Comparison of ENCODE assay signal across 2 cellular contexts in the genomic region with DNA sequence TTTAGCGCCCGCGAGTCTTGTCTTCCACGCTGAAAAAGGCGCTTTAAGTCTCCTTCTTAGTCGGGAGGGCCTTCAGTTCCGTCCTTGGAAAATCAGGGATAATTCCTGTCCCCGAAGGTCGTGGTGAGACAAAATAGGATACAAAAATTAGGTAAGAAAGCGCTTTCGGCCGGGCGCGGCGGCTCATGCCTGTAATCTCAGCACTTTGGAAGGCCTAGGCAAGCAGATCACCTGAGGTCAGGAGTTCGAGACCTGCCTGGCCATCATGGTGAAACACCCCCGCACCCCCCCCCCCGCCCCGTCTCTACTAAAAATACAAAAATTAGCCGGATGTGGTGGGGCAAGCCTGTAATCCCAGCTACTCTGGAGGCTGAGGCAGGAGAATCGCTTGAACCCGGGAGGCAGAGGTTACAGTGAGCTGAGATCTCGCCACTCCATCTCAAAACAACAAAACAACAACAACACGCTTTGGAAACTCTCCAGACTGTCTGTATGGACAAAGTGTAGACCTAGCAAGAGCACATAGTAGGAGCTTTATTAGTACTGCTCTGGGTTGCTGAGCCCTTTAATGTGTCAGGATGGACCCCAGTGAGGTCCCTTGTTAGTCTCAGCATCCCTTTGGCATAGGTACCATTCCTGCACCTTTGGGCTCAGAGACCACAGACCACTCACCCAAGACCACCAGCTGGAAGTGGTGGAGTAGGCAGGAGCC.
TF ChIP-seq lines count a peak whose summit lies in the region.

No MANE protein-coding gene starts in this region.

TF ChIP-seq in SK-N-SH, 30 proteins besides CTCF, POLR2A, EP300 and RAD21 (continued from another document):
- TF ChIP-seq, protein P1, sequence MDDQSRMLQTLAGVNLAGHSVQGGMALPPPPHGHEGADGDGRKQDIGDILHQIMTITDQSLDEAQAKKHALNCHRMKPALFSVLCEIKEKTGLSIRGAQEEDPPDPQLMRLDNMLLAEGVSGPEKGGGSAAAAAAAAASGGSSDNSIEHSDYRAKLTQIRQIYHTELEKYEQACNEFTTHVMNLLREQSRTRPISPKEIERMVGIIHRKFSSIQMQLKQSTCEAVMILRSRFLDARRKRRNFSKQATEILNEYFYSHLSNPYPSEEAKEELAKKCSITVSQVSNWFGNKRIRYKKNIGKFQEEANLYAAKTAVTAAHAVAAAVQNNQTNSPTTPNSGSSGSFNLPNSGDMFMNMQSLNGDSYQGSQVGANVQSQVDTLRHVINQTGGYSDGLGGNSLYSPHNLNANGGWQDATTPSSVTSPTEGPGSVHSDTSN (IDR thresholded peaks at IDR 0.05), result no peak

TF ChIP-seq in SK-N-SH treated with all-trans-retinoic acid at 6 μM for 48 hours, 23 proteins besides CTCF, POLR2A, EP300 and RAD21 (continued from another document):
- TF ChIP-seq, protein P2, sequence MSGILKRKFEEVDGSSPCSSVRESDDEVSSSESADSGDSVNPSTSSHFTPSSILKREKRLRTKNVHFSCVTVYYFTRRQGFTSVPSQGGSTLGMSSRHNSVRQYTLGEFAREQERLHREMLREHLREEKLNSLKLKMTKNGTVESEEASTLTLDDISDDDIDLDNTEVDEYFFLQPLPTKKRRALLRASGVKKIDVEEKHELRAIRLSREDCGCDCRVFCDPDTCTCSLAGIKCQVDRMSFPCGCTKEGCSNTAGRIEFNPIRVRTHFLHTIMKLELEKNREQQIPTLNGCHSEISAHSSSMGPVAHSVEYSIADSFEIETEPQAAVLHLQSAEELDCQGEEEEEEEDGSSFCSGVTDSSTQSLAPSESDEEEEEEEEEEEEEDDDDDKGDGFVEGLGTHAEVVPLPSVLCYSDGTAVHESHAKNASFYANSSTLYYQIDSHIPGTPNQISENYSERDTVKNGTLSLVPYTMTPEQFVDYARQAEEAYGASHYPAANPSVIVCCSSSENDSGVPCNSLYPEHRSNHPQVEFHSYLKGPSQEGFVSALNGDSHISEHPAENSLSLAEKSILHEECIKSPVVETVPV (CRISPR knock-in tag; IDR thresholded peaks at IDR 0.05), result no peak
- no peak for TF ChIP-seq CSDC2 (CRISPR knock-in tag; IDR thresholded peaks at IDR 0.05)
- TF ChIP-seq, protein P3, sequence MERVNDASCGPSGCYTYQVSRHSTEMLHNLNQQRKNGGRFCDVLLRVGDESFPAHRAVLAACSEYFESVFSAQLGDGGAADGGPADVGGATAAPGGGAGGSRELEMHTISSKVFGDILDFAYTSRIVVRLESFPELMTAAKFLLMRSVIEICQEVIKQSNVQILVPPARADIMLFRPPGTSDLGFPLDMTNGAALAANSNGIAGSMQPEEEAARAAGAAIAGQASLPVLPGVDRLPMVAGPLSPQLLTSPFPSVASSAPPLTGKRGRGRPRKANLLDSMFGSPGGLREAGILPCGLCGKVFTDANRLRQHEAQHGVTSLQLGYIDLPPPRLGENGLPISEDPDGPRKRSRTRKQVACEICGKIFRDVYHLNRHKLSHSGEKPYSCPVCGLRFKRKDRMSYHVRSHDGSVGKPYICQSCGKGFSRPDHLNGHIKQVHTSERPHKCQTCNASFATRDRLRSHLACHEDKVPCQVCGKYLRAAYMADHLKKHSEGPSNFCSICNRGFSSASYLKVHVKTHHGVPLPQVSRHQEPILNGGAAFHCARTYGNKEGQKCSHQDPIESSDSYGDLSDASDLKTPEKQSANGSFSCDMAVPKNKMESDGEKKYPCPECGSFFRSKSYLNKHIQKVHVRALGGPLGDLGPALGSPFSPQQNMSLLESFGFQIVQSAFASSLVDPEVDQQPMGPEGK (CRISPR knock-in tag; IDR thresholded peaks at IDR 0.05; ENCODE audit: borderline replicate concordance), result no peak
- no peak for TF ChIP-seq ZNF70 (CRISPR knock-in tag; IDR thresholded peaks at IDR 0.05)
- no peak for TF ChIP-seq ZNF8 (CRISPR knock-in tag; IDR thresholded peaks at IDR 0.05)
- TF ChIP-seq ZC3H10 (CRISPR knock-in tag; IDR thresholded peaks at IDR 0.05), result no peak
- no peak for TF ChIP-seq GLIS3 (CRISPR knock-in tag; IDR thresholded peaks at IDR 0.05)
- no peak for TF ChIP-seq ZNF565 (CRISPR knock-in tag; conservative IDR thresholded peaks at IDR 0.05; ENCODE audit: low read depth)
- no peak for TF ChIP-seq ZFP30 (CRISPR knock-in tag; IDR thresholded peaks at IDR 0.05)
- TF ChIP-seq RARB (CRISPR knock-in tag; IDR thresholded peaks at IDR 0.05), result no peak
- TF ChIP-seq ARNTL (CRISPR knock-in tag; IDR thresholded peaks at IDR 0.05; ENCODE audit: borderline replicate concordance, low read depth), result no peak
- no peak for TF ChIP-seq TCF4 (CRISPR knock-in tag; IDR thresholded peaks at IDR 0.05; ENCODE audit: borderline replicate concordance)
- TF ChIP-seq TOX (CRISPR knock-in tag; IDR thresholded peaks at IDR 0.05; ENCODE audit: borderline replicate concordance), result no peak
- TF ChIP-seq ISL1 (CRISPR knock-in tag; IDR thresholded peaks at IDR 0.05), result no peak
TF ChIP-seq in SK-N-SH treated with all-trans-retinoic acid at 6 μM for 48 hours: peak in this region for 0.
